ENCODE assay signal across 8 cellular contexts in genomic region chr1:111516008-111516535, GRCh38. TPM values are rescaled to one million over a fixed set of nuclear protein-coding genes. Genes with fewer than 3 reads are reported as not detected.
DNase-seq lines count a peak whose midpoint lies in the region; ATAC-seq and TF ChIP-seq lines count a peak whose summit lies in the region.

No MANE protein-coding gene starts in this region.

- peak; percentile 41 for ATAC-seq in GM21717 (IDR thresholded peaks at IDR 0.05; ENCODE audit: unreplicated experiment)
- no peak for ATAC-seq in HG03469 (IDR thresholded peaks at IDR 0.05; ENCODE audit: unreplicated experiment)
- ATAC-seq in GM21360 (IDR thresholded peaks at IDR 0.05; ENCODE audit: unreplicated experiment): no peak

- H3K27me3 Mint-ChIP-seq in CD14-positive monocyte (ENCODE audit: low read depth in 3 of 3): peaks cover 0 to 5% (median 1%) of the 10 kb centered on the region in 3 donors

- peaks cover 50% of the 10 kb centered on the region for H3K4me1 ChIP-seq in OCI-LY1 (ENCODE audit: insufficient read depth, low read length, severe bottlenecking)

- H3K36me3 ChIP-seq in OCI-LY1 (ENCODE audit: insufficient read depth, low read length): no peaks in the 10 kb centered on the region

- peaks cover 29% of the 10 kb centered on the region for H3K4me1 Mint-ChIP-seq in CD14-positive monocyte

- no peaks in the 10 kb centered on the region for H3K27me3 ChIP-seq in OCI-LY1 (ENCODE audit: insufficient read depth, low read length)

- H3K36me3 Mint-ChIP-seq in CD14-positive monocyte: no peaks in the 10 kb centered on the region

- no peaks in the 10 kb centered on the region for H3K9me3 ChIP-seq in OCI-LY1 (ENCODE audit: low read length)

- H3K9me2 ChIP-seq in OCI-LY1 (ENCODE audit: low read depth, low read length): no peaks in the 10 kb centered on the region

- peak; percentile 77 for TF ChIP-seq CTCF in CD14-positive monocyte (IDR thresholded peaks at IDR 0.05)
- peak; percentile 82 for TF ChIP-seq CTCF in OCI-LY1 (IDR thresholded peaks at IDR 0.05; ENCODE audit: low read length)

- 0 out of 2 replicates have a peak overlapping the region, but pooled peaks have one; percentile 16 for H2AFZ ChIP-seq in OCI-LY1 (ENCODE audit: low read length)

- H3K79me2 ChIP-seq in OCI-LY1 (ENCODE audit: insufficient read depth, low read length): no peaks in the 10 kb centered on the region

- no peaks in the 10 kb centered on the region for H3F3A ChIP-seq in OCI-LY1 (ENCODE audit: insufficient read depth, low read length)

- H3K4me3 Mint-ChIP-seq in CD14-positive monocyte: peak overlapping the region; percentile 81 to 95

- peak; percentile 57 for DNase-seq in CD14-positive monocyte (ENCODE audit: low spot score)
- DNase-seq in cerebellar cortex (ENCODE audit: low spot score): peak; percentile 39
- peak; percentile 79 for DNase-seq in left kidney (ENCODE audit: low read depth, low spot score)
- DNase-seq in substantia nigra (lab: John Stamatoyannopoulos, UW): peak in 23 of 49 donors; percentile 21 to 72 (median 54)

- H3K27ac Mint-ChIP-seq in CD14-positive monocyte: peak overlapping the region; percentile 72 to 92 (median 83)

- no peaks in the 10 kb centered on the region for H4K20me1 ChIP-seq in OCI-LY1 (ENCODE audit: insufficient read depth, low read length)

- H3K9me3 Mint-ChIP-seq in CD14-positive monocyte: no peaks in the 10 kb centered on the region

- intact Hi-C loops in CD14-positive monocyte (cut with micrococcal nuclease): loop anchor here (5.0 kb wide), 1 partner anchor 34 kb away; no protein-coding TSS in a partner anchor

- H3K4me2 ChIP-seq in OCI-LY1 (ENCODE audit: low read length): peak overlapping the region; percentile 72

- peak overlapping the region; percentile 54 for H3K4me3 ChIP-seq in OCI-LY1 (ENCODE audit: low read depth, low read length, poor library complexity, severe bottlenecking)

- H3K9ac ChIP-seq in OCI-LY1 (ENCODE audit: low read length): peak overlapping the region; percentile 50

- H3K27ac ChIP-seq in OCI-LY1 (ENCODE audit: low read depth, low read length, poor library complexity, severe bottlenecking) (peak overlapping the region; percentile 37), substantia nigra (ENCODE audit: low read depth, low read length, poor library complexity, severe bottlenecking) (peak overlapping the region; percentile 65)

RNA-seq across cellular contexts. Expression of gene ADORA3, which starts 12.6 kb away (rescaled TPM):
- 1 to 10 TPM; 1.1 to 2.7 TPM for polyA plus RNA-seq in CD14-positive monocyte

RNA-seq across cellular contexts. Expression of gene TMIGD3, which starts 12.6 kb away (rescaled TPM):
- 1 to 10 TPM; 2.1 to 3.1 TPM for polyA plus RNA-seq in CD14-positive monocyte

RNA-seq across cellular contexts. Expression of gene C1orf162, which starts 42.3 kb away (rescaled TPM):
- 100 to 1,000 TPM; 630 to 744 TPM for polyA plus RNA-seq in CD14-positive monocyte
